18 cellular contexts compared by ENCODE assay signal in genomic region chr15:76449455-76449854, GRCh38.
DNase-seq lines count a peak whose midpoint lies in the region; TF ChIP-seq lines count a peak whose summit lies in the region.
"Had no signal": no experiment of that assay in that cellular context is flagged by ENCODE, and none has a peak within 500 bp of the region (broad histone marks: within the 10 kb centered on the region; RNA-seq: fewer than 3 reads in every experiment).

No MANE protein-coding gene starts in this region.

- no peak for TF ChIP-seq POLR2A in esophagus squamous epithelium (IDR thresholded peaks at IDR 0.05)

- H3K9me3 ChIP-seq in colonic mucosa (no peaks in the 10 kb centered on the region), mucosa of rectum (ENCODE audit: control insufficient read depth in 2 of 2, low read length in 2 of 2) (no peaks in the 10 kb centered on the region), esophagus squamous epithelium (no peaks in the 10 kb centered on the region)

- H3K4me1 ChIP-seq in colonic mucosa (no peaks in the 10 kb centered on the region), mucosa of rectum (ENCODE audit: control insufficient read depth in 2 of 2, insufficient read depth in 2 of 2, low read length in 2 of 2) (peaks cover 0 to 15% of the 10 kb centered on the region in 2 donors), esophagus squamous epithelium (no peaks in the 10 kb centered on the region)

- H3K27me3 ChIP-seq in colonic mucosa (no peaks in the 10 kb centered on the region), mucosa of rectum (ENCODE audit: control insufficient read depth in 2 of 2, insufficient read depth in 2 of 2, low read length in 2 of 2) (no peaks in the 10 kb centered on the region), esophagus squamous epithelium (no peaks in the 10 kb centered on the region)

- H3K4me3 ChIP-seq in colonic mucosa (no peak overlapping the region), mucosa of rectum (ENCODE audit: low read length in 2 of 2) (no peak overlapping the region), esophagus squamous epithelium (no peak overlapping the region)
- H3K4me3 ChIP-seq: GM12878, GM23248 had no signal

- WGBS in esophagus squamous epithelium, 2 donors = 83 to 96% methylated on average over 1 of the region's 1 CpG

- H3K27ac ChIP-seq in colonic mucosa = peak overlapping the region; percentile 21
- peak overlapping the region; percentile 22 to 29 for H3K27ac ChIP-seq in mucosa of rectum (ENCODE audit: low read depth in 2 of 2, low read length in 2 of 2)
- H3K27ac ChIP-seq in esophagus squamous epithelium = no peak overlapping the region
- H3K27ac ChIP-seq: GM23248 had no signal

- no peak overlapping the region for H3K9ac ChIP-seq in colonic mucosa (ENCODE audit: low read depth in 2 of 2, low read length in 2 of 2)
- no peak overlapping the region for H3K9ac ChIP-seq in mucosa of rectum (ENCODE audit: low read depth in 1 of 2, low read length in 2 of 2)
- H3K9ac ChIP-seq: GM23248 had no signal

- H3K36me3 ChIP-seq in colonic mucosa (no peaks in the 10 kb centered on the region), mucosa of rectum (ENCODE audit: control insufficient read depth in 2 of 2, insufficient read depth in 2 of 2, low read length in 2 of 2) (no peaks in the 10 kb centered on the region), esophagus squamous epithelium (no peaks in the 10 kb centered on the region)

- DNase-seq in MV-4-11 (lab: John Stamatoyannopoulos, UW) = peak; percentile 65
- peak; percentile 43 for DNase-seq in NCI-H524 treated with DMSO at 0.1 percent for 48 hours (lab: John Stamatoyannopoulos, UW)
- no peak for DNase-seq in colonic mucosa
- no peak for DNase-seq in esophagus squamous epithelium (lab: John Stamatoyannopoulos, UW)
- no peak for DNase-seq in DMS79 (lab: John Stamatoyannopoulos, UW)
- no peak for DNase-seq in NCI-H2171 (lab: John Stamatoyannopoulos, UW)
- DNase-seq in activated CD8-positive, alpha-beta memory T cell treated with anti-CD3 and anti-CD28 coated beads, Interleukin-2, amount 50 U/mL, for 4 hours = no peak
- DNase-seq: C1 segment of cervical spinal cord; Calu3; CD4-positive, alpha-beta memory T cell; COR-L47; DMS53; EL; GDM1; GM23248; H9 had no signal

- intact Hi-C loops in colonic mucosa (cut with DNase I) (no loop called here), esophagus squamous epithelium (cut with DNase I) (no loop called here)

- no peak for TF ChIP-seq CTCF in colonic mucosa (IDR thresholded peaks at IDR 0.05)
- TF ChIP-seq CTCF in esophagus squamous epithelium (IDR thresholded peaks at IDR 0.05) = no peak

Comparison
In these comparisons a context has a peak if more than half of its experiments do, and no peak if none do; other contexts are left out.
1. DNase-seq: peak in MV-4-11 (single experiment) and NCI-H524 treated with DMSO at 0.1 percent for 48 hours (single experiment); none in colonic mucosa (single experiment), esophagus squamous epithelium (single experiment), DMS79 (single experiment), NCI-H2171 (single experiment) and activated CD8-positive, alpha-beta memory T cell treated with anti-CD3 and anti-CD28 coated beads, Interleukin-2, amount 50 U/mL, for 4 hours (single experiment).
2. H3K27ac ChIP-seq: peak in colonic mucosa (single experiment) and mucosa of rectum (2 of 2); none in esophagus squamous epithelium (0 of 4).